8 cellular contexts compared by ENCODE assay signal in the genomic region with DNA sequence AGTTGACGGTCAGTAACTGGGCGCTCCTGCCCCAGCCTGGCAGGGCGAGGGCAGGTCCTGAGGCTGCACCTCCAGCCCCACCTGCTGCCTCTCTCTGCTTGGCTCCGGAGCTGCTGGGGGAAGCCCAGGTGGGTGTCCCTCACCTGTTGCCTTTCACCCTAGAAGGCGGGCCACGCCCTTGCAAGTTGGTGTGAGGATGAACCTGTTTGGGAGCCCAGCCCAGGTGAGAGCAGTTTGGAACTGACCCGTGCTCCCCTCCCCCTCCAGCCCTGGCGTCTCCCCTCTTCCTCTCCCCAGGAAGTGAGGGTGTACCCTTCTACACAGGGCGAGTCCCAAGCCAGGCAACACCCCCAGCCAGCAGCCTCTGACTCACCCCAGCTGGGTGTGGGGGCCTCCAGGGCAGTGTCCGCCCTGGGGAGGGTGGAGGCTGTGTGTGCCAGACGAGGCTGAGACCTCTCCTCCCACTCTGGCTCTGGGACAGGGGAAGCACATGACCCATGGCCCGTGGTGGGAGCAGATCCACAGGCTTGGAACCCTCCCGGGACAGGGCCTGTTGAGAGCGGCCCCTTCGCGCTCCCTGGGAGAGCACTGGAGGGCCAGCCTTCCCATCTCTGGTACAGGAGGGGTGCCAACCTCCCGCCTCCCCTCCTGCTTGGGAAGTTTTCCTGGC. TPM values are rescaled to one million over a fixed set of nuclear protein-coding genes. Genes with fewer than 3 reads are reported as not detected.
DNase-seq lines count a peak whose midpoint lies in the region; ATAC-seq, FAIRE-seq and TF ChIP-seq lines count a peak whose summit lies in the region.

No MANE protein-coding gene starts in this region.

- H3K9me3 ChIP-seq in BLaER1 treated with 17β-estradiol and CSF1 and Interleukin-3, amounts not matched to agents 10 nM and 100 nM (replicated peaks in 1 of 11), result no peaks in the 10 kb centered on the region
- no peaks in the 10 kb centered on the region for H3K9me3 ChIP-seq in Peyer's patch
- H3K9me3 ChIP-seq in H1 (ENCODE audit: insufficient read depth in 2 of 2, low read depth in 1 of 2, low read length in 1 of 2), result no peaks in the 10 kb centered on the region
- no peaks in the 10 kb centered on the region for H3K9me3 ChIP-seq in mucosa of descending colon
- no peaks in the 10 kb centered on the region for H3K9me3 ChIP-seq in uterus

- peak overlapping the region; percentile 60; the same call in 1 of the 2 replicates for H2BK5ac ChIP-seq in H1 (ENCODE audit: low read depth, low read length)

- no peak for FAIRE-seq in H1 (lab: Jason Lieb, UNC)

- peak overlapping the region; percentile 4 for H4K5ac ChIP-seq in H1 (ENCODE audit: insufficient read length, low read depth, low read length)

- H3K56ac ChIP-seq in H1 (replicated peaks; ENCODE audit: insufficient read length, low read depth, low read length), result no peak overlapping the region

- H4K20me1 ChIP-seq in BLaER1 treated with 17β-estradiol and CSF1 and Interleukin-3, amounts not matched to agents 10 nM and 100 nM, result peaks cover 0 to 80% (median 53%) of the 10 kb centered on the region in 11 experiments; a peak in 18 of 22 replicates
- H4K20me1 ChIP-seq in H1 (replicated peaks in 1 of 2; ENCODE audit: control insufficient read depth in 1 of 2, insufficient read depth in 2 of 2, low read length in 2 of 2), result peaks cover 0 to 15% of the 10 kb centered on the region in 2 experiments

- no peak overlapping the region for H2AFZ ChIP-seq in H1 (ENCODE audit: low read length)

- peaks cover 7% of the 10 kb centered on the region for H3K79me1 ChIP-seq in H1 (ENCODE audit: low read depth, low read length)

- no peak for TF ChIP-seq EP300 in H1 (IDR thresholded peaks at IDR 0.05; ENCODE audit: borderline replicate concordance in 1 of 2, low read depth in 2 of 2, low read length in 2 of 2)

- H3K79me2 ChIP-seq in H1 (ENCODE audit: control insufficient read depth in 1 of 2, insufficient read depth in 2 of 2, low read length in 2 of 2), result peaks cover 0 to 82% of the 10 kb centered on the region in 2 experiments; a peak in 3 of 4 replicates

- H3K36me3 ChIP-seq in BLaER1 treated with 17β-estradiol and CSF1 and Interleukin-3, amounts not matched to agents 10 nM and 100 nM, result peaks cover 63 to 99% (median 94%) of the 10 kb centered on the region in 11 experiments
- H3K36me3 ChIP-seq in Peyer's patch (peaks cover 0 to 48% (median 0%) of the 10 kb centered on the region in 3 donors), H1 (ENCODE audit: control insufficient read depth in 2 of 4, insufficient read depth in 4 of 4, low read length in 3 of 4) (peaks cover 2 to 18% (median 6%) of the 10 kb centered on the region in 4 experiments; a peak in 5 of 8 replicates), mucosa of descending colon (ENCODE audit: low read depth) (no peaks in the 10 kb centered on the region), uterus (no peaks in the 10 kb centered on the region)

- no peak for TF ChIP-seq POLR2A in Peyer's patch (IDR thresholded peaks at IDR 0.05)
- no peak; a peak in 1 of 3 replicates for TF ChIP-seq POLR2A in H1 (IDR thresholded peaks at IDR 0.05; ENCODE audit: control extremely low read depth in 1 of 2, low read depth in 2 of 2, low read length in 2 of 2)
- peak; percentile 23 to 41 for TF ChIP-seq POLR2A in uterus (IDR thresholded peaks at IDR 0.05)

- H2BK120ac ChIP-seq in H1 (replicated peaks; ENCODE audit: low read depth, low read length), result no peak overlapping the region

- no peak overlapping the region for H3K14ac ChIP-seq in H1 (ENCODE audit: insufficient read length)

- ATAC-seq in mucosa of descending colon (peak; percentile 98), HG03025 (IDR thresholded peaks at IDR 0.05; ENCODE audit: low FRiP score, unreplicated experiment) (no peak)

- TF ChIP-seq RAD21 in H1 (IDR thresholded peaks at IDR 0.05 in 1 of 2, conservative IDR thresholded peaks at IDR 0.05 in 1 of 2; ENCODE audit: low read depth in 2 of 2, low read length in 2 of 2), result no peak

- H3K23me2 ChIP-seq in H1 (ENCODE audit: low read depth, low read length), result no peaks in the 10 kb centered on the region

- H3K27me3 ChIP-seq in BLaER1 treated with 17β-estradiol and CSF1 and Interleukin-3, amounts not matched to agents 10 nM and 100 nM, result no peaks in the 10 kb centered on the region
- H3K27me3 ChIP-seq in Peyer's patch (no peaks in the 10 kb centered on the region), H1 (replicated peaks in 1 of 4; ENCODE audit: control insufficient read depth in 3 of 4, extremely low read depth in 1 of 4, insufficient read depth in 3 of 4, low read length in 3 of 4) (no peaks in the 10 kb centered on the region), uterus (no peaks in the 10 kb centered on the region)

- no peak overlapping the region for H2AK5ac ChIP-seq in H1 (ENCODE audit: low read depth, low read length)

- no peak overlapping the region for H2BK20ac ChIP-seq in H1 (ENCODE audit: low read length)

- no peak overlapping the region for H3K18ac ChIP-seq in H1 (ENCODE audit: extremely low read depth, low read length)

- CTCF ChIA-PET in H1 (lab: Charles Lee; ENCODE audit: partially characterized antibody), result interaction anchor here (0.5 to 1.6 kb wide), 4 partner anchors 10 to 1013 kb away, joined by 3 to 6 read pairs (median 4); a partner anchor contains a TSS

- no peak overlapping the region for H3K4me3 ChIP-seq in BLaER1 treated with 17β-estradiol and CSF1 and Interleukin-3, amounts not matched to agents 10 nM and 100 nM
- H3K4me3 ChIP-seq in Peyer's patch (peak overlapping the region in 2 of 4 donors; percentile 5 to 8), H1 (ENCODE audit: extremely low read depth in 1 of 4, insufficient read depth in 2 of 4, low read depth in 3 of 4, low read length in 4 of 4) (no peak overlapping the region), mucosa of descending colon (no peak overlapping the region), uterus (peak overlapping the region in 1 of 2 donors; percentile 31)

- 93% methylated on average over 16 of the region's 17 CpGs; no CpG with 5 or more reads in 1 of the 2 experiments for WGBS in H1 (ENCODE audit: extremely low coverage in 1 of 2, insufficient coverage in 1 of 2, insufficient read length in 1 of 2, insufficient replicate concordance in 2 of 2, low coverage in 1 of 2, low lambda C conversion rate in 2 of 2, missing lambda C conversion rate in 1 of 2), 2 experiments

- H3K4me1 ChIP-seq in BLaER1 treated with 17β-estradiol and CSF1 and Interleukin-3, amounts not matched to agents 10 nM and 100 nM, result peaks cover 2 to 38% (median 19%) of the 10 kb centered on the region in 10 experiments; a peak in 19 of 20 replicates
- peaks cover 0 to 31% (median 3%) of the 10 kb centered on the region in 4 donors for H3K4me1 ChIP-seq in Peyer's patch
- peaks cover 2 to 32% (median 19%) of the 10 kb centered on the region in 4 experiments for H3K4me1 ChIP-seq in H1 (replicated peaks in 1 of 4; ENCODE audit: control insufficient read depth in 3 of 4, insufficient read depth in 4 of 4, low read length in 3 of 4)
- peaks cover 25% of the 10 kb centered on the region for H3K4me1 ChIP-seq in mucosa of descending colon (ENCODE audit: low read depth)
- H3K4me1 ChIP-seq in uterus, result peaks cover 8 to 35% of the 10 kb centered on the region in 2 donors

- peak overlapping the region in 8 of 11 experiments; percentile 2 to 57 (median 28); a peak in 8 of 22 replicates for H3K9ac ChIP-seq in BLaER1 treated with 17β-estradiol and CSF1 and Interleukin-3, amounts not matched to agents 10 nM and 100 nM
- H3K9ac ChIP-seq in H1 (replicated peaks in 1 of 4; ENCODE audit: extremely low read depth in 1 of 4, low read depth in 3 of 4, low read length in 3 of 4), result no peak overlapping the region

- POLR2A ChIA-PET in H1 (lab: Charles Lee; ENCODE audit: partially characterized antibody), result interaction anchor here (1.4 kb wide), 1 partner anchor 11 kb away, joined by 4 read pairs; a partner anchor contains a TSS

- H2BK15ac ChIP-seq in H1 (ENCODE audit: low read length), result no peak overlapping the region

- DNase-seq in Peyer's patch (peak in 2 of 3 donors; percentile 87 to 90), H1 (ENCODE audit: low read depth in 1 of 2, low spot score in 2 of 2) (no peak), mucosa of descending colon (peak; percentile 81 to 91 (median 87)), uterus (peak; percentile 94 to 96), NK-92 (lab: John Stamatoyannopoulos, UW; ENCODE audit: unreplicated experiment) (no peak), SKM-1 (lab: John Stamatoyannopoulos, UW; ENCODE audit: unreplicated experiment) (no peak)

- peak overlapping the region in 7 of 11 experiments; percentile 18 to 62 (median 52); a peak in 15 of 22 replicates for H3K27ac ChIP-seq in BLaER1 treated with 17β-estradiol and CSF1 and Interleukin-3, amounts not matched to agents 10 nM and 100 nM
- H3K27ac ChIP-seq in Peyer's patch, result peak overlapping the region; percentile 32 to 89 (median 62)
- H3K27ac ChIP-seq in H1 (ENCODE audit: low read depth, low read length), result peak overlapping the region; percentile 40; the same call in 1 of the 2 replicates
- H3K27ac ChIP-seq in uterus, result peak overlapping the region; percentile 91 to 97

- H2BK12ac ChIP-seq in H1 (ENCODE audit: low read depth, low read length), result no peak overlapping the region

- TF ChIP-seq CTCF in Peyer's patch (IDR thresholded peaks at IDR 0.05) (no peak), H1 (IDR thresholded peaks at IDR 0.05; ENCODE audit: control extremely low read depth in 1 of 3, insufficient read depth in 1 of 3, low read depth in 1 of 3, low read length in 3 of 3) (no peak), mucosa of descending colon (IDR thresholded peaks at IDR 0.05) (no peak), uterus (IDR thresholded peaks at IDR 0.05) (no peak)

- H4K91ac ChIP-seq in H1 (replicated peaks; ENCODE audit: insufficient read length, low read length), result peak overlapping the region; percentile 12

- intact Hi-C loops in mucosa of descending colon (cut with DNase I, micrococcal nuclease) (no loop called here), uterus (cut with DNase I; ENCODE audit: low total_unique reads) (no loop called here)

- H3K4me2 ChIP-seq in BLaER1 treated with 17β-estradiol and CSF1 and Interleukin-3, amounts not matched to agents 10 nM and 100 nM, result peak overlapping the region in 5 of 11 experiments; percentile 23 to 78 (median 64); a peak in 10 of 22 replicates
- no peak overlapping the region; a peak in 1 of 4 replicates for H3K4me2 ChIP-seq in H1 (ENCODE audit: insufficient read depth in 1 of 2, low read depth in 2 of 2, low read length in 2 of 2)

- H4K8ac ChIP-seq in H1 (ENCODE audit: extremely low read depth, insufficient read depth, low read length), result no peak overlapping the region

- H3K23ac ChIP-seq in H1 (ENCODE audit: insufficient read length), result no peak overlapping the region

- no peak overlapping the region for H3K4ac ChIP-seq in H1 (replicated peaks; ENCODE audit: insufficient read length, low read depth, low read length)

RNA-seq across cellular contexts. Expression of a gene that starts 10.4 kb away (rescaled TPM):
- 10 to 100 TPM; 20.0 to 39.2 (median 27.0) TPM for total RNA-seq in Peyer's patch
- total RNA-seq in H1 (2021; fragmentation: NEBNext Ultra II Directional; extraction: Animal tissue kit (Norgen Biotek cat#: 25700)), result 103 and 106 TPM in 2 replicates
- 111 and 114 TPM in 2 replicates for polyA plus RNA-seq in H1 (2011; rRNA removed)
- 84.5 TPM for polyA plus RNA-seq in H1 (2011; cell fraction: cytosol; rRNA removed)
- polyA plus RNA-seq in H1 (2011; cell fraction: nucleus; rRNA removed), result 94.4 TPM
- polyA plus RNA-seq in H1 (2012, experiment 1 of 2), result 49.6 to 86.2 TPM (median 81.7 TPM) in 4 replicates
- 72.4 TPM for polyA plus RNA-seq in H1 (2012, experiment 2 of 2)
- 116 TPM for polyA plus RNA-seq in H1 (2013, experiment 1 of 2)
- 125 TPM for polyA plus RNA-seq in H1 (2013, experiment 2 of 2)
- 141 and 144 TPM in 2 replicates for polyA minus RNA-seq in H1 (2011; rRNA and poly(A)+ RNA removed)
- polyA minus RNA-seq in H1 (2011; cell fraction: cytosol; rRNA and poly(A)+ RNA removed), result 62.6 TPM
- polyA minus RNA-seq in H1 (2011; cell fraction: nucleus; rRNA and poly(A)+ RNA removed), result 53.8 TPM
- total RNA-seq in mucosa of descending colon, result 10 to 100 TPM; 25.3 to 48.5 (median 25.4) TPM
- total RNA-seq in uterus, result 10 to 100 TPM; 23.5 to 58.7 (median 30.8) TPM

RNA-seq across cellular contexts. Expression of a gene that starts 10.6 kb away (rescaled TPM):
- total RNA-seq in Peyer's patch (10 to 100 TPM in 1 of 4 donors, 1 to 10 TPM in 3; 4.6 to 14.9 (median 8.7) TPM), mucosa of descending colon (1 to 10 TPM; 1.9 to 6.4 (median 2.9) TPM), uterus (10 to 100 TPM in 1 of 4 donors, 1 to 10 TPM in 3; 1.5 to 11.0 (median 3.4) TPM)
- 28.5 and 30.4 TPM in 2 replicates for total RNA-seq in H1 (2021; fragmentation: NEBNext Ultra II Directional; extraction: Animal tissue kit (Norgen Biotek cat#: 25700))
- polyA plus RNA-seq in H1 (2011; rRNA removed), result 42.2 and 56.6 TPM in 2 replicates
- polyA plus RNA-seq in H1 (2011; cell fraction: cytosol; rRNA removed), result 49.2 TPM
- polyA plus RNA-seq in H1 (2011; cell fraction: nucleus; rRNA removed), result 133 TPM
- polyA plus RNA-seq in H1 (2012, experiment 1 of 2), result 24.5 to 34.8 TPM (median 33.7 TPM) in 4 replicates
- polyA plus RNA-seq in H1 (2012, experiment 2 of 2), result 46.6 TPM
- polyA plus RNA-seq in H1 (2013, experiment 1 of 2), result 20.9 TPM
- 20.5 TPM for polyA plus RNA-seq in H1 (2013, experiment 2 of 2)
- polyA minus RNA-seq in H1 (2011; rRNA and poly(A)+ RNA removed), result 21.4 and 28.1 TPM in 2 replicates
- 15.2 TPM for polyA minus RNA-seq in H1 (2011; cell fraction: cytosol; rRNA and poly(A)+ RNA removed)
- polyA minus RNA-seq in H1 (2011; cell fraction: nucleus; rRNA and poly(A)+ RNA removed), result 14.7 TPM

RNA-seq across cellular contexts. Expression of a gene that starts 28.4 kb away (rescaled TPM):
- 10 to 100 TPM in 1 of 4 donors, 1 to 10 TPM in 2, not detected in 1; 4.4 to 23.9 (median 7.5) TPM for total RNA-seq in Peyer's patch
- total RNA-seq in H1 (2021; fragmentation: NEBNext Ultra II Directional; extraction: Animal tissue kit (Norgen Biotek cat#: 25700)), result 14.1 and 18.1 TPM in 2 replicates
- polyA plus RNA-seq in H1 (2011; rRNA removed), result 25.6 and 33.2 TPM in 2 replicates
- polyA plus RNA-seq in H1 (2011; cell fraction: cytosol; rRNA removed), result 27.0 TPM
- 47.0 TPM for polyA plus RNA-seq in H1 (2011; cell fraction: nucleus; rRNA removed)
- 15.4 to 23.4 TPM (median 22.4 TPM) in 4 replicates for polyA plus RNA-seq in H1 (2012, experiment 1 of 2)
- 20.9 TPM for polyA plus RNA-seq in H1 (2012, experiment 2 of 2)
- polyA plus RNA-seq in H1 (2013, experiment 1 of 2), result 15.8 TPM
- 15.1 TPM for polyA plus RNA-seq in H1 (2013, experiment 2 of 2)
- 12.7 and 23.7 TPM in 2 replicates for polyA minus RNA-seq in H1 (2011; rRNA and poly(A)+ RNA removed)
- 16.1 TPM for polyA minus RNA-seq in H1 (2011; cell fraction: cytosol; rRNA and poly(A)+ RNA removed)
- 15.4 TPM for polyA minus RNA-seq in H1 (2011; cell fraction: nucleus; rRNA and poly(A)+ RNA removed)
- 10 to 100 TPM in 1 of 3 donors, 1 to 10 TPM in 2; 2.2 to 19.0 (median 5.2) TPM for total RNA-seq in mucosa of descending colon
- 10 to 100 TPM; 23.2 to 30.8 (median 27.2) TPM for total RNA-seq in uterus

RNA-seq across cellular contexts. Expression of a gene that starts 55.0 kb away (rescaled TPM):
- 10 to 100 TPM in 2 of 4 donors, 1 to 10 TPM in 2; 4.1 to 12.3 (median 10.6) TPM for total RNA-seq in Peyer's patch
- total RNA-seq in H1 (2021; fragmentation: NEBNext Ultra II Directional; extraction: Animal tissue kit (Norgen Biotek cat#: 25700)), result 17.2 and 18.8 TPM in 2 replicates
- 39.1 and 44.3 TPM in 2 replicates for polyA plus RNA-seq in H1 (2011; rRNA removed)
- polyA plus RNA-seq in H1 (2011; cell fraction: cytosol; rRNA removed), result 26.5 TPM
- polyA plus RNA-seq in H1 (2011; cell fraction: nucleus; rRNA removed), result 32.5 TPM
- 17.6 to 21.5 TPM (median 20.6 TPM) in 4 replicates for polyA plus RNA-seq in H1 (2012, experiment 1 of 2)
- polyA plus RNA-seq in H1 (2012, experiment 2 of 2), result 21.4 TPM
- polyA plus RNA-seq in H1 (2013, experiment 1 of 2), result 33.1 TPM
- polyA plus RNA-seq in H1 (2013, experiment 2 of 2), result 34.1 TPM
- 45.1 and 47.0 TPM in 2 replicates for polyA minus RNA-seq in H1 (2011; rRNA and poly(A)+ RNA removed)
- polyA minus RNA-seq in H1 (2011; cell fraction: cytosol; rRNA and poly(A)+ RNA removed), result 15.6 TPM
- 28.9 TPM for polyA minus RNA-seq in H1 (2011; cell fraction: nucleus; rRNA and poly(A)+ RNA removed)
- total RNA-seq in mucosa of descending colon, result 1 to 10 TPM; 8.7 to 9.9 (median 9.7) TPM
- 10 to 100 TPM in 3 of 4 donors, 1 to 10 TPM in 1; 10.0 to 22.3 (median 13.6) TPM for total RNA-seq in uterus

RNA-seq across cellular contexts. Expression of a gene that starts 55.1 kb away (rescaled TPM):
- total RNA-seq in Peyer's patch (100 to 1,000 TPM in 1 of 4 donors, 10 to 100 TPM in 3; 28.2 to 101 (median 47.9) TPM), mucosa of descending colon (10 to 100 TPM; 24.4 to 36.7 (median 30.4) TPM), uterus (10 to 100 TPM; 21.5 to 75.4 (median 36.9) TPM)
- total RNA-seq in H1 (2021; fragmentation: NEBNext Ultra II Directional; extraction: Animal tissue kit (Norgen Biotek cat#: 25700)), result 95.0 and 111 TPM in 2 replicates
- polyA plus RNA-seq in H1 (2011; rRNA removed), result 90.1 and 107 TPM in 2 replicates
- 88.7 TPM for polyA plus RNA-seq in H1 (2011; cell fraction: cytosol; rRNA removed)
- 175 TPM for polyA plus RNA-seq in H1 (2011; cell fraction: nucleus; rRNA removed)
- polyA plus RNA-seq in H1 (2012, experiment 1 of 2), result 60.3 to 76.3 TPM (median 70.1 TPM) in 4 replicates
- polyA plus RNA-seq in H1 (2012, experiment 2 of 2), result 29.6 TPM
- polyA plus RNA-seq in H1 (2013, experiment 1 of 2), result 36.8 TPM
- 33.8 TPM for polyA plus RNA-seq in H1 (2013, experiment 2 of 2)
- 267 and 345 TPM in 2 replicates for polyA minus RNA-seq in H1 (2011; rRNA and poly(A)+ RNA removed)
- polyA minus RNA-seq in H1 (2011; cell fraction: cytosol; rRNA and poly(A)+ RNA removed), result 92.6 TPM
- polyA minus RNA-seq in H1 (2011; cell fraction: nucleus; rRNA and poly(A)+ RNA removed), result 136 TPM

Comparison
In these comparisons a context has a peak if more than half of its experiments do, and no peak if none do; other contexts are left out.
1. H3K27ac ChIP-seq: peak in every context shown above with its lines; median percentile 94 in uterus; 62 in Peyer's patch; 52 in BLaER1 treated with 17β-estradiol and CSF1 and Interleukin-3, amounts not matched to agents 10 nM and 100 nM; 40 in H1.
2. H3K9ac ChIP-seq: peak in BLaER1 treated with 17β-estradiol and CSF1 and Interleukin-3, amounts not matched to agents 10 nM and 100 nM (8 of 11); none in H1 (0 of 4).
3. DNase-seq: peak in Peyer's patch (2 of 3), mucosa of descending colon (3 of 3) and uterus (2 of 2); none in H1 (0 of 2), NK-92 (single experiment) and SKM-1 (single experiment).
4. POLR2A ChIP-seq: peak in uterus (2 of 2); none in Peyer's patch (0 of 2) and H1 (0 of 2).